ENCODE assay signal across 17 cellular contexts in genomic region chr19:11140896-11141295, GRCh38.
"Had no signal": no experiment of that assay in that cellular context is flagged by ENCODE, and none has a peak within 500 bp of the region (broad histone marks: within the 10 kb centered on the region; RNA-seq: fewer than 3 reads in every experiment).

No MANE protein-coding gene starts in this region.

- H3K9me3 ChIP-seq: mucosa of descending colon, testis had no signal

- DNase-seq: activated CD4-positive, alpha-beta memory T cell treated with anti-CD3 and anti-CD28 coated beads for 36 hours; activated effector memory CD4-positive, alpha-beta T cell treated with anti-CD3 and anti-CD28 coated beads, Interleukin-2, amount 50 U/mL, for 16 hours; activated T-cell treated with anti-CD3 and anti-CD28 coated beads, Interleukin-2, amount 50 U/mL, for 4 hours; amygdala; brain microvascular endothelial cell; endodermal cell; erythroblast; left colon; mucosa of descending colon; stimulated activated CD4-positive, alpha-beta T cell treated with anti-CD3 and anti-CD28 coated beads, Interleukin-4, amount 100 ng/mL, for 1 hour; stimulated activated CD8-positive, alpha-beta memory T cell treated with anti-CD3 and anti-CD28 coated beads, Interleukin-4, amount 100 ng/mL, for 48 hours; stimulated activated naive CD8-positive, alpha-beta T cell treated with anti-CD3 and anti-CD28 coated beads, Interleukin-15, Interleukin-2, amounts not matched to agents 100 U/mL and 50 U/mL, for 24 hours; T-cell; testis had no signal

- H3K27me3 ChIP-seq: brain microvascular endothelial cell, testis had no signal

- H3K36me3 ChIP-seq: brain microvascular endothelial cell had no signal

- H3K27ac ChIP-seq: brain microvascular endothelial cell, VCaP had no signal

- H3K4me3 ChIP-seq: mucosa of descending colon, testis had no signal

- ATAC-seq: activated naive CD4-positive, alpha-beta T cell treated with anti-CD3 and anti-CD28 coated beads, Interleukin-2, amount 50 U/mL, for 72 hours; activated T-cell treated with anti-CD3 and anti-CD28 coated beads, Interleukin-2, amount 50 U/mL, for 4 hours; left colon; mucosa of descending colon; natural killer cell treated with Interleukin-12 subunit alpha and Interleukin-12 subunit beta and Interleukin-15 and Interleukin-18, amount 100 ng/mL, for 72 hours; stimulated activated naive CD8-positive, alpha-beta T cell treated with anti-CD3 and anti-CD28 coated beads, Interleukin-15, Interleukin-2, amounts not matched to agents 100 U/mL and 50 U/mL, for 24 hours; T-cell had no signal
